19 cellular contexts compared by ENCODE assay signal in genomic region chr12:77337327-77337726, GRCh38.
A peak's percentile ranks its signal among the peaks of the same experiment; 100 is the strongest.
DNase-seq lines count a peak whose midpoint lies in the region; ATAC-seq and FAIRE-seq lines count a peak whose summit lies in the region.
"Had no signal": no experiment of that assay in that cellular context is flagged by ENCODE, and none has a peak within 500 bp of the region (broad histone marks: within the 10 kb centered on the region; RNA-seq: fewer than 3 reads in every experiment).

No MANE protein-coding gene starts in this region.

- no peak for FAIRE-seq in urothelium cell line (lab: Jason Lieb, UNC)
- FAIRE-seq: G401.6, GM12892, GM19239, HTR-8/SVneo had no signal

- H4K8ac ChIP-seq in trophoblast cell (ENCODE audit: low read depth, low read length): no peak overlapping the region

- no peak overlapping the region for H2AK5ac ChIP-seq in trophoblast cell (ENCODE audit: low read length)

- no peaks in the 10 kb centered on the region for H3K79me2 ChIP-seq in trophoblast cell (ENCODE audit: control insufficient read depth, insufficient read depth, low read length, poor library complexity)

- H3K4me3 ChIP-seq in trophoblast cell (ENCODE audit: low read depth, low read length): no peak overlapping the region
- H3K4me3 ChIP-seq: HAP-1 had no signal

- no peak overlapping the region for H3K18ac ChIP-seq in trophoblast cell (ENCODE audit: low read length)

- no peak overlapping the region for H2BK120ac ChIP-seq in trophoblast cell (ENCODE audit: insufficient read depth, low read length, poor library complexity)

- no peak for ATAC-seq in left ventricle myocardium superior

- no peaks in the 10 kb centered on the region for H3K4me1 ChIP-seq in trophoblast cell (ENCODE audit: control insufficient read depth in 1 of 2, insufficient read depth in 2 of 2, low read length in 2 of 2)
- H3K4me1 ChIP-seq: HAP-1 had no signal

- intact Hi-C loops in left ventricle myocardium superior (cut with micrococcal nuclease): no loop called here

- WGBS in trophoblast cell (ENCODE audit: extremely low coverage, insufficient coverage, insufficient read length): no CpG with 5 or more reads among the region's 4 CpGs

- DNase-seq in DMS153 (lab: John Stamatoyannopoulos, UW) (peak; percentile 9), DMS153 treated with DMSO at 0.1 percent for 48 hours (lab: John Stamatoyannopoulos, UW; ENCODE audit: unreplicated experiment) (no peak), NCI-H2081 treated with DMSO at 0.1 percent for 48 hours (lab: John Stamatoyannopoulos, UW) (peak; percentile 20), UCSD-AML1 (lab: John Stamatoyannopoulos, UW; ENCODE audit: unreplicated experiment) (peak; percentile 23), trophoblast cell (no peak), left ventricle myocardium superior (no peak), urothelium cell line (ENCODE audit: low spot score) (no peak), GDM1 (lab: John Stamatoyannopoulos, UW) (no peak)
- DNase-seq: C1 segment of cervical spinal cord; DMS79; NCI-H1048; NCI-H1694; NK-92 treated with Interleukin-12 subunit alpha and Interleukin-12 subunit beta, amount 100 ng/mL, for 24 hours had no signal

- H3K4me2 ChIP-seq in trophoblast cell (ENCODE audit: low read length): no peak overlapping the region

- no peaks in the 10 kb centered on the region for H3K9me3 ChIP-seq in trophoblast cell (ENCODE audit: insufficient read depth, low read depth, low read length)
- H3K9me3 ChIP-seq: HAP-1 had no signal

- no peak overlapping the region for H3K27ac ChIP-seq in trophoblast cell (ENCODE audit: low read depth, low read length)
- H3K27ac ChIP-seq: 22Rv1 had no signal

- peak overlapping the region; percentile 8 for H3K9ac ChIP-seq in trophoblast cell (ENCODE audit: low read length)

- no peaks in the 10 kb centered on the region for H3K36me3 ChIP-seq in trophoblast cell (ENCODE audit: control insufficient read depth in 1 of 2, insufficient read depth in 2 of 2, low read length in 2 of 2)
- H3K36me3 ChIP-seq: HAP-1 had no signal

- H4K12ac ChIP-seq in trophoblast cell (ENCODE audit: low read depth, low read length): no peak overlapping the region

- no peak overlapping the region for H3K14ac ChIP-seq in trophoblast cell (ENCODE audit: low read length)

- H2AFZ ChIP-seq in trophoblast cell (ENCODE audit: insufficient read depth, low read length, poor library complexity): no peak overlapping the region

- H2BK12ac ChIP-seq in trophoblast cell (ENCODE audit: low read length): no peak overlapping the region

- H4K91ac ChIP-seq in trophoblast cell (ENCODE audit: low read depth, low read length): no peak overlapping the region

- H3K4ac ChIP-seq in trophoblast cell (ENCODE audit: low read depth, low read length): no peak overlapping the region

- no peaks in the 10 kb centered on the region for H3K27me3 ChIP-seq in trophoblast cell (ENCODE audit: insufficient read depth, low read length)

- H2BK5ac ChIP-seq in trophoblast cell (ENCODE audit: low read depth, low read length, poor library complexity): no peak overlapping the region

- H3K79me1 ChIP-seq in trophoblast cell (ENCODE audit: low read length): no peaks in the 10 kb centered on the region

- no peak overlapping the region for H3K23ac ChIP-seq in trophoblast cell (ENCODE audit: low read length)

Comparison
In these comparisons a context has a peak if more than half of its experiments do, and no peak if none do; other contexts are left out.
1. DNase-seq: peak in DMS153 (single experiment), NCI-H2081 treated with DMSO at 0.1 percent for 48 hours (single experiment) and UCSD-AML1 (single experiment); none in DMS153 treated with DMSO at 0.1 percent for 48 hours (single experiment), trophoblast cell (0 of 2), left ventricle myocardium superior (single experiment), urothelium cell line (single experiment) and GDM1 (single experiment).